1 cellular context compared by ENCODE assay signal in the genomic region with DNA sequence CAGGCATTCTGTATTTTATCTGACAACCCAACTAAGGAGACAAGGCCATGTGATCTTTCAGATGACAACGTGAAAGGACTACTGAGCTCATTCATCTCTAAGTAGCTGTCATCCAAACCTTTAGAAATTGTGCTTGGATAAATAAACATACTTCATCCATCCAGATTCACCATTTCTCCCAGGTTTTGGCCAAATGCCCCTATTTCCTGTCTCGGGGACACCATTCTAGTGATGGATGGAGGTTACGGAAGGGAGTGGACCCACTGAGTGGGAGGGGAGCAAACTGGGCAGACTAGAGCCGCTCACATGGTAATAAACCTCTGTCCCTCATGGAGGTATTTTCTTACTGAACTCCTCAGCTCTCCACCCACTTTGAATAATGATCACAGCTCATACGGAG.
TF ChIP-seq lines count a peak whose summit lies in the region.

No MANE protein-coding gene starts in this region.

TF ChIP-seq in liver, 16 proteins besides CTCF, POLR2A, EP300 and RAD21 (continued from another document):
- TF ChIP-seq ZBTB33 (IDR thresholded peaks at IDR 0.05): no peak
- no peak for TF ChIP-seq HNF4A (conservative IDR thresholded peaks at IDR 0.05)
- no peak for TF ChIP-seq SP1 (IDR thresholded peaks at IDR 0.05)
